Comparison of ENCODE assay signal across 1 cellular context in the genomic region with DNA sequence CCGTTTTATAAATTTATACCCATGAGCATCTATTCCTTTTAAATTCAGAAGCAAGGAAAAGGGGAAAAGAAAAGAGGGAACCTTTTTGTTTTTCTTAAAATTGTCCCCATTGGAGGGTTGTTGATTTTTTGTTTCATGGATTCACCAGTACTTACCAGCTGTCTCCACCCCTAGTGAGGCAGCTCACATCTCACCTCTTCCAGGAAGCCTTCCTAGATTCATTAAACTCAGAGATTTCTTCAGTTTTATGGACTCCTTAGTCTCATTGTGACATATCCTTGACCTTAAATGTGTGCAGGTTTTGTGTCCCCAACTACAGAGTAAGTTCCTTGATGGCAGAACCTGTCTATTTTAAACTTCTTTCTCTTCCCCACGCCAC.
TF ChIP-seq lines count a peak whose summit lies in the region.

No MANE protein-coding gene starts in this region.

TF ChIP-seq in A549, 52 proteins besides CTCF, POLR2A, EP300 and RAD21 (continued from another document):
- TF ChIP-seq, protein P1, sequence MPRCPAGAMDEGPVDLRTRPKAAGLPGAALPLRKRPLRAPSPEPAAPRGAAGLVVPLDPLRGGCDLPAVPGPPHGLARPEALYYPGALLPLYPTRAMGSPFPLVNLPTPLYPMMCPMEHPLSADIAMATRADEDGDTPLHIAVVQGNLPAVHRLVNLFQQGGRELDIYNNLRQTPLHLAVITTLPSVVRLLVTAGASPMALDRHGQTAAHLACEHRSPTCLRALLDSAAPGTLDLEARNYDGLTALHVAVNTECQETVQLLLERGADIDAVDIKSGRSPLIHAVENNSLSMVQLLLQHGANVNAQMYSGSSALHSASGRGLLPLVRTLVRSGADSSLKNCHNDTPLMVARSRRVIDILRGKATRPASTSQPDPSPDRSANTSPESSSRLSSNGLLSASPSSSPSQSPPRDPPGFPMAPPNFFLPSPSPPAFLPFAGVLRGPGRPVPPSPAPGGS (IDR thresholded peaks at IDR 0.05) = no peak
- TF ChIP-seq FOXS1 (CRISPR knock-in tag; IDR thresholded peaks at IDR 0.05) (no peak), HOXB5 (CRISPR knock-in tag; IDR thresholded peaks at IDR 0.05) (no peak), JUNB (IDR thresholded peaks at IDR 0.05) (no peak), ESRRA (IDR thresholded peaks at IDR 0.05; ENCODE audit: borderline replicate concordance, low read length) (no peak), ZNF302 (CRISPR knock-in tag; IDR thresholded peaks at IDR 0.05) (no peak), FOSB (CRISPR knock-in tag; IDR thresholded peaks at IDR 0.05) (no peak), NFE2L2 (conservative IDR thresholded peaks at IDR 0.05; ENCODE audit: low read length) (no peak), CBX2 (IDR thresholded peaks at IDR 0.05; ENCODE audit: borderline replicate concordance, low read depth) (no peak), MAX (IDR thresholded peaks at IDR 0.05) (no peak)
- TF ChIP-seq, protein P2, sequence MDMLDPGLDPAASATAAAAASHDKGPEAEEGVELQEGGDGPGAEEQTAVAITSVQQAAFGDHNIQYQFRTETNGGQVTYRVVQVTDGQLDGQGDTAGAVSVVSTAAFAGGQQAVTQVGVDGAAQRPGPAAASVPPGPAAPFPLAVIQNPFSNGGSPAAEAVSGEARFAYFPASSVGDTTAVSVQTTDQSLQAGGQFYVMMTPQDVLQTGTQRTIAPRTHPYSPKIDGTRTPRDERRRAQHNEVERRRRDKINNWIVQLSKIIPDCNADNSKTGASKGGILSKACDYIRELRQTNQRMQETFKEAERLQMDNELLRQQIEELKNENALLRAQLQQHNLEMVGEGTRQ (IDR thresholded peaks at IDR 0.05) = no peak
- TF ChIP-seq, protein P3, sequence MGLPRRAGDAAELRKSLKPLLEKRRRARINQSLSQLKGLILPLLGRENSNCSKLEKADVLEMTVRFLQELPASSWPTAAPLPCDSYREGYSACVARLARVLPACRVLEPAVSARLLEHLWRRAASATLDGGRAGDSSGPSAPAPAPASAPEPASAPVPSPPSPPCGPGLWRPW (IDR thresholded peaks at IDR 0.05) = no peak
